Comparison of ENCODE assay signal across 9 cellular contexts in the genomic region with DNA sequence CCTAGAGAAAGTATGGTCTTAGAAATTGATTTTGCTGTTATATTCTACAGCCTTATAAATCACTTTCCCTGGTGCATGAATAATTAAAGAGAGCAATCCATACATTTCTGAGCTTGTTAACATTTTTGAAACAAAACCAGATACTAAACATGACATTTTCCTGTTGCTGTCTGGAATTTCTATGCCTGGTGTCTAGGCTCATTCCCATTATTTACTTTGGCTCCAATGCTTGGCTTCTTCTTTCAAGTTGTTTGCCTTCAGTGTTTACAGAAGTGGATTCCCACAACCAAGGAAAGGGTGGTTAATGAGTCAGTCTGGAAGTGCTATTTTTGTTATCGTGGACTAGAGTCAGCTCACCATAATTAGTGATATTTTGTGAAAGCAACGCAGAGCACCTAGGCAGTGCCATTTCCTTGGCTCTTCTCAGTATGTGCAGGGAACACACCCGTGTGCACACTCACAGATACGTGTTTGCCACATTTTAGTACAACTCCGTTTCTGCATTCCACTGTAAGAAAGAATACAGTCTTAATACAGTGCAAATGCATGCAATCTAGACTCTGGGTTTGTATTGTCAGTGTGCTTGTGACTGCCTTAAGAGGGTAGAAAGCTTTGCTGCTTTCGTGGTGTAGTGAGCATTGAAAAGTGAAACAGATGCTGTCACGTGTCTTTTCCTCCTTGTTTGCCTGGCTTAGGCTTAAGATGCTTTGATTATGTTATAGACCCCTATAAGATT.
DNase-seq lines count a peak whose midpoint lies in the region; ATAC-seq and TF ChIP-seq lines count a peak whose summit lies in the region.
"Had no signal": no experiment of that assay in that cellular context is flagged by ENCODE, and none has a peak within 500 bp of the region (broad histone marks: within the 10 kb centered on the region; RNA-seq: fewer than 3 reads in every experiment).

No MANE protein-coding gene starts in this region.

- H3K36me3 Mint-ChIP-seq in chondrocyte (ENCODE audit: low read depth): peaks cover 31% of the 10 kb centered on the region

- peak overlapping the region; percentile 43 for H3K4me3 Mint-ChIP-seq in chondrocyte (ENCODE audit: unreplicated experiment)
- H3K4me3 Mint-ChIP-seq: activated T-cell treated with anti-CD3 and anti-CD28 coated beads, Interleukin-2, amount 50 U/mL, for 4 hours had no signal

- no peak for TF ChIP-seq CTCF in chondrocyte (IDR thresholded peaks at IDR 0.05)

- H3K27ac Mint-ChIP-seq in chondrocyte (ENCODE audit: unreplicated experiment): peak overlapping the region; percentile 94

- no peak for ATAC-seq in GM19351 (IDR thresholded peaks at IDR 0.05; ENCODE audit: unreplicated experiment)
- ATAC-seq: activated T-cell treated with anti-CD3 and anti-CD28 coated beads, Interleukin-2, amount 50 U/mL, for 4 hours had no signal

- no peaks in the 10 kb centered on the region for H3K27me3 Mint-ChIP-seq in chondrocyte (ENCODE audit: low read depth)

- no peaks in the 10 kb centered on the region for H3K9me3 Mint-ChIP-seq in chondrocyte (ENCODE audit: low read depth)
- H3K9me3 Mint-ChIP-seq: activated T-cell treated with anti-CD3 and anti-CD28 coated beads, Interleukin-2, amount 50 U/mL, for 4 hours had no signal

- DNase-seq in A172 (ENCODE audit: low spot score) (peak; percentile 88), NCI-H1092 treated with DMSO at 0.1 percent for 48 hours (lab: John Stamatoyannopoulos, UW) (peak; percentile 67), chondrocyte (ENCODE audit: low spot score) (no peak), medulla oblongata (ENCODE audit: extremely low spot score) (peak; percentile 30), NCI-H128 (lab: John Stamatoyannopoulos, UW; ENCODE audit: unreplicated experiment) (no peak), NK-92 (lab: John Stamatoyannopoulos, UW; ENCODE audit: unreplicated experiment) (no peak)
- no peak for DNase-seq in stimulated activated CD4-positive, alpha-beta T cell treated with anti-CD3 and anti-CD28 coated beads, Interleukin-4, amount 100 ng/mL, for 4 hours
- DNase-seq: activated T-cell treated with anti-CD3 and anti-CD28 coated beads, Interleukin-2, amount 50 U/mL, for 4 hours had no signal

- H3K4me1 Mint-ChIP-seq in chondrocyte (ENCODE audit: low read depth): peaks cover 63% of the 10 kb centered on the region

Comparison
In these comparisons a context has a peak if more than half of its experiments do, and no peak if none do; other contexts are left out.
1. DNase-seq: peak in A172 (single experiment), NCI-H1092 treated with DMSO at 0.1 percent for 48 hours (single experiment) and medulla oblongata (single experiment); none in chondrocyte (single experiment), NCI-H128 (single experiment), stimulated activated CD4-positive, alpha-beta T cell treated with anti-CD3 and anti-CD28 coated beads, Interleukin-4, amount 100 ng/mL, for 4 hours (0 of 2) and NK-92 (single experiment).